In the genomic region with DNA sequence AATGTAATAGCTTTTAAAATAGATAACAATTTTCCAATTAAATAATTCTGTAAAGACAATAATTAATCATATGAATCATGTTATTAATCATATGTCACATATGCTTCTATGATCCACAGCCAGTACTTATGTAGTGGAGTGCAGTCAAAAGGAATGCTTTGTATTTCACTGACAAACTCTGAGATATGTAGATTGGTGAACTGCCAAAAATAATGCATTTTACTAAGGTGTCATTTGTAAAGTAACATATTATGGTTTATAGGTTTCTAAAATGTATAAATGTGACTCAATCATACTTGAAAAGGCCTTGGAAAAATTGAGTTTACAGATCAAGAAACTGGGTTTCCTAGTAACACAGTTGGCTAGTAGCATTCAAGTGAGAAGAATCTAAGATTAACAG, we compare ENCODE assay signal across 35 cellular contexts.
DNase-seq lines count a peak whose midpoint lies in the region; ATAC-seq, FAIRE-seq and TF ChIP-seq lines count a peak whose summit lies in the region.
"Had no signal": no experiment of that assay in that cellular context is flagged by ENCODE, and none has a peak within 500 bp of the region (broad histone marks: within the 10 kb centered on the region; RNA-seq: fewer than 3 reads in every experiment).

No MANE protein-coding gene starts in this region.

- H2AFZ ChIP-seq in astrocyte (ENCODE audit: low read depth, low read length) = no peak overlapping the region
- no peak overlapping the region for H2AFZ ChIP-seq in neuronal stem cell (ENCODE audit: low read length)

- H2BK120ac ChIP-seq in neuronal stem cell (ENCODE audit: low read depth, low read length) = no peak overlapping the region

- no peak overlapping the region for H2BK5ac ChIP-seq in neuronal stem cell (ENCODE audit: low read length)

- H3K4me1 ChIP-seq in astrocyte (ENCODE audit: insufficient read depth, low read length) (no peaks in the 10 kb centered on the region), foreskin keratinocyte (peaks cover 9% of the 10 kb centered on the region), neuronal stem cell (ENCODE audit: control insufficient read depth in 2 of 2, insufficient read depth in 1 of 2, low read depth in 1 of 2, low read length in 2 of 2) (no peaks in the 10 kb centered on the region)
- H3K4me1 ChIP-seq: BE2C, BLaER1, Caco-2 had no signal

- H2BK15ac ChIP-seq in neuronal stem cell (ENCODE audit: low read length) = no peak overlapping the region

- no peaks in the 10 kb centered on the region for H4K20me1 ChIP-seq in astrocyte (ENCODE audit: insufficient read depth, low read length)
- H4K20me1 ChIP-seq: BLaER1; BLaER1 treated with 17β-estradiol and CSF1 and Interleukin-3, amounts not matched to agents 10 nM and 100 nM had no signal

- H3K27ac Mint-ChIP-seq in astrocyte (ENCODE audit: unreplicated experiment) = no peak overlapping the region
- H3K27ac Mint-ChIP-seq: B cell; CD14-positive monocyte; CD4-positive, alpha-beta memory T cell; CD4-positive, alpha-beta T cell; CD4-positive, CD25-positive, alpha-beta regulatory T cell; CD8-positive, alpha-beta memory T cell; CD8-positive, alpha-beta T cell had no signal

- DNase-seq in NCI-H226 = peak; percentile 49
- DNase-seq in astrocyte (ENCODE audit: low read depth) = peak; percentile 66
- peak in 1 of 2 donors; percentile 33 for DNase-seq in foreskin keratinocyte
- DNase-seq in neuronal stem cell (ENCODE audit: low spot score) = no peak
- no peak for DNase-seq in NCI-H2029 (lab: John Stamatoyannopoulos, UW)
- no peak for DNase-seq in coronary artery (ENCODE audit: low spot score)
- DNase-seq: 8988T; ACHN; AML-193; BE2C; C1 segment of cervical spinal cord; Caco-2; Calu3; CD4-positive, alpha-beta memory T cell; CD4-positive, alpha-beta T cell; CD4-positive, CD25-positive, alpha-beta regulatory T cell; CD8-positive, alpha-beta memory T cell; CD8-positive, alpha-beta T cell; COR-L47; DMS 273 treated with DMSO at 0.1 percent for 48 hours; DMS153; DMS53; DMS79; DMS79 treated with DMSO at 0.1 percent for 48 hours; DND-41; EL had no signal

- no peak overlapping the region for H3K18ac ChIP-seq in neuronal stem cell (ENCODE audit: low read length)

- H4K91ac ChIP-seq in neuronal stem cell (ENCODE audit: low read depth, low read length, poor library complexity) = no peak overlapping the region

- H3K9ac ChIP-seq in astrocyte (ENCODE audit: low read length) = no peak overlapping the region
- no peak overlapping the region for H3K9ac ChIP-seq in neuronal stem cell (ENCODE audit: low read depth, low read length, poor library complexity)
- H3K9ac ChIP-seq: BLaER1; BLaER1 treated with 17β-estradiol and CSF1 and Interleukin-3, amounts not matched to agents 10 nM and 100 nM had no signal

- H3K4me3 ChIP-seq in astrocyte (ENCODE audit: insufficient read depth, low read depth, low read length) = no peak overlapping the region
- no peak overlapping the region for H3K4me3 ChIP-seq in neuronal stem cell (ENCODE audit: low read length in 2 of 2)
- H3K4me3 ChIP-seq in coronary artery = no peak overlapping the region
- H3K4me3 ChIP-seq: A549; BLaER1; BLaER1 treated with 17β-estradiol and CSF1 and Interleukin-3, amounts not matched to agents 10 nM and 100 nM had no signal

- no peaks in the 10 kb centered on the region for H3K79me1 ChIP-seq in neuronal stem cell (ENCODE audit: low read depth, low read length)

- no peaks in the 10 kb centered on the region for H3K36me3 Mint-ChIP-seq in astrocyte (ENCODE audit: low read depth, unreplicated experiment)
- H3K36me3 Mint-ChIP-seq: CD14-positive monocyte; CD4-positive, alpha-beta memory T cell; CD4-positive, CD25-positive, alpha-beta regulatory T cell; CD8-positive, alpha-beta memory T cell; CD8-positive, alpha-beta T cell had no signal

- TF ChIP-seq CTCF in astrocyte (IDR thresholded peaks at IDR 0.05; ENCODE audit: insufficient read depth, low read depth, low read length) = no peak
- no peak for TF ChIP-seq CTCF in foreskin keratinocyte (conservative IDR thresholded peaks at IDR 0.05)
- TF ChIP-seq CTCF in coronary artery (IDR thresholded peaks at IDR 0.05) = no peak

- no peaks in the 10 kb centered on the region for H3K79me2 ChIP-seq in astrocyte (ENCODE audit: insufficient read depth, low read length)

- H3K27me3 ChIP-seq in astrocyte (ENCODE audit: insufficient read depth, low read length) = no peaks in the 10 kb centered on the region
- H3K27me3 ChIP-seq in foreskin keratinocyte = no peaks in the 10 kb centered on the region
- H3K27me3 ChIP-seq in neuronal stem cell (ENCODE audit: control insufficient read depth in 3 of 3, insufficient read depth in 3 of 3, low read depth in 1 of 3, low read length in 3 of 3) = no peaks in the 10 kb centered on the region
- H3K27me3 ChIP-seq: BE2C; BLaER1; BLaER1 treated with 17β-estradiol and CSF1 and Interleukin-3, amounts not matched to agents 10 nM and 100 nM had no signal

- H3K27ac ChIP-seq in astrocyte (ENCODE audit: low read depth, low read length) (no peak overlapping the region), foreskin keratinocyte (no peak overlapping the region), neuronal stem cell (replicated peaks; ENCODE audit: low read length) (no peak overlapping the region), coronary artery (no peak overlapping the region)
- H3K27ac ChIP-seq: 22Rv1; A549; BLaER1; BLaER1 treated with 17β-estradiol and CSF1 and Interleukin-3, amounts not matched to agents 10 nM and 100 nM; C4-2B had no signal

- H3K36me3 ChIP-seq in astrocyte (ENCODE audit: insufficient read depth, low read length) (no peaks in the 10 kb centered on the region), neuronal stem cell (replicated peaks in 1 of 2; ENCODE audit: control insufficient read depth in 2 of 2, insufficient read depth in 2 of 2, low read length in 2 of 2) (no peaks in the 10 kb centered on the region)
- H3K36me3 ChIP-seq: BE2C; BLaER1; BLaER1 treated with 17β-estradiol and CSF1 and Interleukin-3, amounts not matched to agents 10 nM and 100 nM had no signal

- H2AK5ac ChIP-seq in neuronal stem cell (ENCODE audit: low read depth, low read length) = no peak overlapping the region

- no peak overlapping the region for H3K4me2 ChIP-seq in astrocyte (ENCODE audit: low read length)
- H3K4me2 ChIP-seq in neuronal stem cell (ENCODE audit: insufficient read depth, low read length, poor library complexity, severe bottlenecking) = no peak overlapping the region
- H3K4me2 ChIP-seq: A549; BLaER1; BLaER1 treated with 17β-estradiol and CSF1 and Interleukin-3, amounts not matched to agents 10 nM and 100 nM had no signal

- no peak overlapping the region for H2BK12ac ChIP-seq in neuronal stem cell (ENCODE audit: low read length)

- H3K23ac ChIP-seq in neuronal stem cell (ENCODE audit: low read depth, low read length, poor library complexity) = no peak overlapping the region

- H3K9me3 Mint-ChIP-seq in astrocyte (ENCODE audit: unreplicated experiment) = peaks cover 9% of the 10 kb centered on the region

- ATAC-seq in foreskin keratinocyte = peak; percentile 28
- ATAC-seq: A549; CD8-positive, alpha-beta T cell had no signal

- no peak overlapping the region for H4K8ac ChIP-seq in neuronal stem cell (ENCODE audit: low read depth, low read length)

- H3K9me3 ChIP-seq in astrocyte (ENCODE audit: insufficient read depth, low read depth, low read length) (no peaks in the 10 kb centered on the region), neuronal stem cell (replicated peaks in 1 of 2; ENCODE audit: control insufficient read depth in 2 of 2, insufficient read depth in 1 of 2, low read depth in 1 of 2, low read length in 2 of 2) (no peaks in the 10 kb centered on the region)
- H3K9me3 ChIP-seq: A549; BE2C; BLaER1; BLaER1 treated with 17β-estradiol and CSF1 and Interleukin-3, amounts not matched to agents 10 nM and 100 nM had no signal

- H3K27me3 Mint-ChIP-seq in astrocyte (ENCODE audit: low read depth, unreplicated experiment) = no peaks in the 10 kb centered on the region
- H3K27me3 Mint-ChIP-seq: B cell; CD4-positive, alpha-beta memory T cell; CD4-positive, alpha-beta T cell; CD4-positive, CD25-positive, alpha-beta regulatory T cell; CD8-positive, alpha-beta memory T cell had no signal

- H3K14ac ChIP-seq in neuronal stem cell (ENCODE audit: low read length) = no peak overlapping the region

- H3K4me1 Mint-ChIP-seq in astrocyte (ENCODE audit: low read depth, unreplicated experiment) = peaks cover 21% of the 10 kb centered on the region
- H3K4me1 Mint-ChIP-seq: B cell; CD4-positive, alpha-beta memory T cell; CD4-positive, CD25-positive, alpha-beta regulatory T cell; CD8-positive, alpha-beta memory T cell had no signal

- no peak overlapping the region for H3K4me3 Mint-ChIP-seq in astrocyte (ENCODE audit: unreplicated experiment)
- H3K4me3 Mint-ChIP-seq: B cell; CD14-positive monocyte; CD4-positive, alpha-beta memory T cell; CD4-positive, alpha-beta T cell; CD4-positive, CD25-positive, alpha-beta regulatory T cell; CD8-positive, alpha-beta memory T cell; CD8-positive, alpha-beta T cell had no signal

- no peak overlapping the region for H3K4ac ChIP-seq in neuronal stem cell (ENCODE audit: low read length)

- no peak for FAIRE-seq in astrocyte (lab: Jason Lieb, UNC)
- FAIRE-seq: A204.1, A549, D721Med had no signal

Comparison
In these comparisons a context has a peak if more than half of its experiments do, and no peak if none do; other contexts are left out.
1. DNase-seq: peak in NCI-H226 (single experiment) and astrocyte (single experiment); none in neuronal stem cell (single experiment), NCI-H2029 (single experiment) and coronary artery (single experiment).